28 cellular contexts compared by ENCODE assay signal in the genomic region with DNA sequence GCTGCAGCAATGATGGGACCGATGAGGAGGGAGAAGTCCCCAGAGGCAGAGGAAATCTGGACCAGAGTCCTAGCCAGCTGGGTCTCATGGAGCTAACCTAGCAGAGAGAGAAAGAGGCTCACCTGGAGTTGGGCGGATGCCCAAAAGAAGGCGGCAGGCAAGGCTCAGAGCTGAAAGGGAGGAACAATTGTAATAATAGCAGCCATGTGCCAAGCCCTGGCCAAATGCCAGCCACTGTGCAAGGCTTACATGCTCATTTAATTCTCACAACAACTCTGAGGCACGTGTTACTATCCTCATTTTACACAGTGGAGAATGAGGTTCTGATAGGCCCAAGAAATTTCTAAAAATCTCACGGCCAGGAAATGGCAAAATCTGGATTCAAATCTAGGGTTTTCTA. TPM values are rescaled to one million over a fixed set of nuclear protein-coding genes. Genes with fewer than 3 reads are reported as not detected.
DNase-seq lines count a peak whose midpoint lies in the region; ATAC-seq lines count a peak whose summit lies in the region.
"Had no signal": no experiment of that assay in that cellular context is flagged by ENCODE, and none has a peak within 500 bp of the region (broad histone marks: within the 10 kb centered on the region; RNA-seq: fewer than 3 reads in every experiment).

No MANE protein-coding gene starts in this region.

- intact Hi-C loops in aorta (cut with DNase I): no loop called here

- peaks cover 5% of the 10 kb centered on the region for H3K9me3 ChIP-seq in aorta (ENCODE audit: control insufficient read depth, low read length)
- H3K9me3 ChIP-seq: upper lobe of right lung had no signal

- H3K4me3 ChIP-seq in aorta (ENCODE audit: low read length in 2 of 2): no peak overlapping the region
- H3K4me3 ChIP-seq: dorsolateral prefrontal cortex, spleen, upper lobe of right lung had no signal

- no peak for ATAC-seq in GM21367 (IDR thresholded peaks at IDR 0.05; ENCODE audit: unreplicated experiment)
- no peak for ATAC-seq in aorta (ENCODE audit: low FRiP score)
- ATAC-seq: PC-3; stimulated activated naive CD8-positive, alpha-beta T cell treated with anti-CD3 and anti-CD28 coated beads, Interleukin-15, amount 100 ng/mL, for 72 hours; T-cell; upper lobe of right lung had no signal

- H3K4me1 ChIP-seq in aorta (ENCODE audit: control insufficient read depth in 1 of 2, insufficient read depth in 2 of 2, low read length in 2 of 2): no peaks in the 10 kb centered on the region
- H3K4me1 ChIP-seq: spleen, upper lobe of right lung had no signal

- peak; percentile 8 for DNase-seq in DMS 273 (lab: John Stamatoyannopoulos, UW; ENCODE audit: unreplicated experiment)
- no peak for DNase-seq in DMS 273 treated with DMSO at 0.1 percent for 48 hours (lab: John Stamatoyannopoulos, UW)
- DNase-seq in NCI-H1092 (lab: John Stamatoyannopoulos, UW): peak; percentile 70
- DNase-seq in NCI-H345 (lab: John Stamatoyannopoulos, UW): peak; percentile 92
- DNase-seq in iPS-NIHi11 (ENCODE audit: low spot score): peak; percentile 28
- no peak for DNase-seq in aorta
- no peak for DNase-seq in NCI-H1417 treated with DMSO at 0.1 percent for 48 hours (lab: John Stamatoyannopoulos, UW)
- DNase-seq: dorsolateral prefrontal cortex; EL; foreskin melanocyte; H9; NCI-H526; occipital lobe; PC-3; retina; SIG-M5; spleen; stimulated activated CD4-positive, alpha-beta T cell treated with anti-CD3 and anti-CD28 coated beads, Interleukin-4, amount 100 ng/mL, for 24 hours; stimulated activated naive CD8-positive, alpha-beta T cell treated with anti-CD3 and anti-CD28 coated beads, Interleukin-15, amount 100 ng/mL, for 72 hours; T-cell; upper lobe of right lung had no signal

- no peaks in the 10 kb centered on the region for H3K36me3 ChIP-seq in aorta (ENCODE audit: control insufficient read depth in 1 of 2, insufficient read depth in 2 of 2, low read length in 1 of 2)
- H3K36me3 ChIP-seq: spleen, upper lobe of right lung had no signal

- H3K27ac ChIP-seq in aorta (ENCODE audit: low read depth in 1 of 2, low read length in 2 of 2): no peak overlapping the region
- H3K27ac ChIP-seq: 22Rv1, dorsolateral prefrontal cortex, epithelial cell of prostate, spleen, upper lobe of right lung had no signal

- peaks cover 0 to 7% of the 10 kb centered on the region in 2 donors for H3K27me3 ChIP-seq in aorta (ENCODE audit: control insufficient read depth in 1 of 2, insufficient read depth in 2 of 2, low read length in 1 of 2)
- H3K27me3 ChIP-seq: upper lobe of right lung had no signal

- WGBS in aorta, 2 donors: 73 to 79% methylated on average over 5 of the region's 5 CpGs

RNA-seq across cellular contexts. Expression of a gene that starts 50.0 kb away (rescaled TPM):
- not detected for total RNA-seq in aorta
- not detected for polyA plus RNA-seq in aorta
- total RNA-seq: LHCN-M2, lung microvascular endothelial cell, myocyte, PC-3, T-cell, upper lobe of right lung had no signal
- polyA plus RNA-seq: keratinocyte, spleen had no signal

Comparison
In these comparisons a context has a peak if more than half of its experiments do, and no peak if none do; other contexts are left out.
1. DNase-seq: peak in DMS 273 (single experiment), NCI-H1092 (single experiment), NCI-H345 (single experiment) and iPS-NIHi11 (single experiment); none in DMS 273 treated with DMSO at 0.1 percent for 48 hours (single experiment), aorta (0 of 2) and NCI-H1417 treated with DMSO at 0.1 percent for 48 hours (single experiment).